ENCODE assay signal across 23 cellular contexts in the genomic region with DNA sequence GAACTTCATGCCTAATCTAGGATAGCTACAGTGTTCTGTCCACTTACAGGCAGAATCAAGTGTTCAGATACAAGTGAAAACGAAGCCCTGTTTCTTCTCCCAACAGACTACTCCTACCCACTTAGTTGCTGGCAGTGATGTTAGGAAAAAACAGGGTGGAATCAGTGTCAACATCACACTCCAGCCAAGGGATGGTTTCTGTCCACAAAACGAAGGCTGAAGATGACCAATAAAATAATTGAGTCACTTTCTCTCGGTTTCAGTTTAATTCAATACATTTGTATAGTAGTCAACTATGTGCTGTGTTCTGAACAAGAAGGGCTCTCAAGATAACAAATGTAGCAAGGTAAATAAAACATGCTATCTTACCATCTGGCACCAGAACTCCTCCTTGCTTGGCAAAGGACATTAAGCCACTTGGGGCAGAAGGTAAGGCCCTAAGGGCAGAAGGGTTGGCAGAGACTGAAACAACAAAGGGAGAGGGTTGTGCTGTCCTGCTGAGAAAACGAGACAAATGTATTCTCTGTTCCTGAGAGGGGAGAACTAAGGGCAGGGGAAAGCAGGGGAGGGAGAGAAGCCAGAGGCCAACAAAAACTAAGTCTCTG.
DNase-seq lines count a peak whose midpoint lies in the region; ATAC-seq and TF ChIP-seq lines count a peak whose summit lies in the region.
"Had no signal": no experiment of that assay in that cellular context is flagged by ENCODE, and none has a peak within 500 bp of the region (broad histone marks: within the 10 kb centered on the region; RNA-seq: fewer than 3 reads in every experiment).

No MANE protein-coding gene starts in this region.

- CTCF ChIA-PET in PC-3 (lab: Charles Lee): interaction anchor here (0.5 kb wide), 1 partner anchor 448 kb away, joined by 4 read pairs; no protein-coding TSS in a partner anchor

- no peaks in the 10 kb centered on the region for H4K20me1 ChIP-seq in PC-3 (ENCODE audit: low read length)

- ATAC-seq in PC-3: peak; percentile 85
- ATAC-seq: lower lobe of right lung, natural killer cell, upper lobe of right lung had no signal

- peaks cover 22% of the 10 kb centered on the region for H3K27me3 ChIP-seq in PC-3 (ENCODE audit: low read length)
- H3K27me3 ChIP-seq: spleen, upper lobe of right lung had no signal

- intact Hi-C loops in PC-3 (cut with micrococcal nuclease): loop anchor here (1.0 to 2.0 kb wide), 2 partner anchors 28 to 1070 kb away; no protein-coding TSS in a partner anchor

- H3K36me3 ChIP-seq in PC-3 (ENCODE audit: low read depth, low read length): no peaks in the 10 kb centered on the region
- H3K36me3 ChIP-seq: lower lobe of right lung, spleen, upper lobe of right lung, WERI-Rb-1 had no signal

- H3K4me2 ChIP-seq in PC-3 (ENCODE audit: low read length): peak overlapping the region; percentile 20; the same call in 1 of the 2 replicates
- H3K4me2 ChIP-seq: PC-9 had no signal

- peaks cover 21% of the 10 kb centered on the region; the same call in 1 of the 2 replicates for H3K4me1 ChIP-seq in PC-3 (ENCODE audit: insufficient read depth, low read length)
- H3K4me1 ChIP-seq: Caco-2, lower lobe of right lung, spleen, upper lobe of right lung had no signal

- POLR2A ChIA-PET in PC-3 (lab: Charles Lee; ENCODE audit: unreplicated experiment): no interaction called here

- H3K79me2 ChIP-seq in PC-3 (ENCODE audit: low read length): no peaks in the 10 kb centered on the region

- no peaks in the 10 kb centered on the region for H3F3A ChIP-seq in PC-3 (ENCODE audit: low read length, unreplicated experiment)

- no peaks in the 10 kb centered on the region for H3K9me3 ChIP-seq in PC-3 (ENCODE audit: low read length)
- H3K9me3 ChIP-seq: Caco-2, lower lobe of right lung, upper lobe of right lung had no signal

- DNase-seq in AG20443 (ENCODE audit: low spot score): peak; percentile 44
- DNase-seq in DMS 273 (lab: John Stamatoyannopoulos, UW; ENCODE audit: unreplicated experiment): peak; percentile 29
- DNase-seq in PC-3: peak; percentile 61
- DNase-seq in fibroblast of the aortic adventitia (ENCODE audit: low read depth): peak; percentile 25
- DNase-seq in GM03348 (ENCODE audit: low spot score): no peak
- no peak for DNase-seq in NCI-H2227 (lab: John Stamatoyannopoulos, UW; ENCODE audit: unreplicated experiment)
- DNase-seq in hepatic stellate cell (ENCODE audit: low spot score): no peak
- DNase-seq: activated CD4-positive, alpha-beta T cell treated with anti-CD3 and anti-CD28 coated beads for 48 hours; activated gamma-delta T cell; activated T-cell treated with anti-CD3 and anti-CD28 coated beads, Interleukin-2, amount 50 U/mL, for 1 hour; Caco-2; cerebellar nuclear complex; lower lobe of right lung; natural killer cell; NCI-H1048; NCI-H2029; NCI-H446 treated with DMSO at 0.1 percent for 48 hours; PC-9; SHP77; spleen; T-helper 9 cell; upper lobe of right lung; WERI-Rb-1 had no signal

- TF ChIP-seq CTCF in PC-3 (conservative IDR thresholded peaks at IDR 0.05; ENCODE audit: low read depth, low read length): no peak
- TF ChIP-seq CTCF in fibroblast of the aortic adventitia (IDR thresholded peaks at IDR 0.05; ENCODE audit: insufficient read depth, low read length): no peak

- H3K9me2 ChIP-seq in PC-3 (replicated peaks; ENCODE audit: low read length): no peaks in the 10 kb centered on the region

- BruUV-seq in PC-3 (replicated peaks; lab: Mats Ljungman, UMichigan): no TSS peak

- no peak overlapping the region for H3K9ac ChIP-seq in PC-3 (ENCODE audit: low read length)

- H3K4me3 ChIP-seq in PC-3 (ENCODE audit: low read length) (no peak overlapping the region), fibroblast of the aortic adventitia (ENCODE audit: low read depth, low read length) (no peak overlapping the region)
- H3K4me3 ChIP-seq: lower lobe of right lung, PC-9, spleen, upper lobe of right lung had no signal

- H3K27ac ChIP-seq in PC-3 (ENCODE audit: low read length): 0 out of 2 replicates have a peak overlapping the region, but pooled peaks have one; percentile 2
- H3K27ac ChIP-seq: lower lobe of right lung, PC-9, spleen, upper lobe of right lung, WERI-Rb-1 had no signal

- H2AFZ ChIP-seq in PC-3 (ENCODE audit: low read length): no peak overlapping the region
- H2AFZ ChIP-seq: PC-9 had no signal

Comparison
In these comparisons a context has a peak if more than half of its experiments do, and no peak if none do; other contexts are left out.
1. DNase-seq: peak in AG20443 (single experiment), DMS 273 (single experiment), PC-3 (single experiment) and fibroblast of the aortic adventitia (single experiment); none in GM03348 (single experiment), NCI-H2227 (single experiment) and hepatic stellate cell (single experiment).